In the genomic region with DNA sequence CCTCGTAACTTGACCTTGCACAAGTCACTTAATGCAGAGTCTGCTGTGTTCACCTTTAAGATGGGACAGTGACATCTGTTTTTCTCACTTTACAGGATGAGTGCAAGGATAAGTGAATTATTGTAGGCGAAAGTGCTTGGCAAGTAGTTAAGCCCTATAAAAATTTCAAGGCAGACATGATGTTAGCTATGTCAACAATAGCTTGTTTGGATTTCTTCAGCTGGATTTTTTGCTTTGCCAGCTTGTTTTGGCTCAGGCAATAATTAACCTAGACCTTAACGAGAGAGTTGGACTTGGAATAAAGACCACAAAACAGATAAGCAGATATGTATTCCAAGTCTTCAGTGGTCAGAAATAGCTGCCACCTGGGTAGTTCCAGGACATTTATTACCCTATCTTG, we compare ENCODE assay signal across 1 cellular context.
TF ChIP-seq lines count a peak whose summit lies in the region.

No MANE protein-coding gene starts in this region.

TF ChIP-seq in HEK293, 187 proteins besides CTCF, POLR2A, EP300 and RAD21 (continued from another document and continues in another):
- no peak for TF ChIP-seq PATZ1 (tag by site-specific recombination; IDR thresholded peaks at IDR 0.05)
- TF ChIP-seq GLI2 (tag by site-specific recombination; IDR thresholded peaks at IDR 0.05; ENCODE audit: borderline replicate concordance, low read depth): 0 out of 2 replicates have a peak, but pooled peaks have one; percentile 19
- TF ChIP-seq ZNF776 (tag by site-specific recombination; IDR thresholded peaks at IDR 0.05; ENCODE audit: borderline replicate concordance): no peak
- no peak for TF ChIP-seq ZNF433 (tag by site-specific recombination; IDR thresholded peaks at IDR 0.05; ENCODE audit: low read depth)
- TF ChIP-seq ZNF404 (tag by site-specific recombination; IDR thresholded peaks at IDR 0.05): no peak
- TF ChIP-seq, protein P1, sequence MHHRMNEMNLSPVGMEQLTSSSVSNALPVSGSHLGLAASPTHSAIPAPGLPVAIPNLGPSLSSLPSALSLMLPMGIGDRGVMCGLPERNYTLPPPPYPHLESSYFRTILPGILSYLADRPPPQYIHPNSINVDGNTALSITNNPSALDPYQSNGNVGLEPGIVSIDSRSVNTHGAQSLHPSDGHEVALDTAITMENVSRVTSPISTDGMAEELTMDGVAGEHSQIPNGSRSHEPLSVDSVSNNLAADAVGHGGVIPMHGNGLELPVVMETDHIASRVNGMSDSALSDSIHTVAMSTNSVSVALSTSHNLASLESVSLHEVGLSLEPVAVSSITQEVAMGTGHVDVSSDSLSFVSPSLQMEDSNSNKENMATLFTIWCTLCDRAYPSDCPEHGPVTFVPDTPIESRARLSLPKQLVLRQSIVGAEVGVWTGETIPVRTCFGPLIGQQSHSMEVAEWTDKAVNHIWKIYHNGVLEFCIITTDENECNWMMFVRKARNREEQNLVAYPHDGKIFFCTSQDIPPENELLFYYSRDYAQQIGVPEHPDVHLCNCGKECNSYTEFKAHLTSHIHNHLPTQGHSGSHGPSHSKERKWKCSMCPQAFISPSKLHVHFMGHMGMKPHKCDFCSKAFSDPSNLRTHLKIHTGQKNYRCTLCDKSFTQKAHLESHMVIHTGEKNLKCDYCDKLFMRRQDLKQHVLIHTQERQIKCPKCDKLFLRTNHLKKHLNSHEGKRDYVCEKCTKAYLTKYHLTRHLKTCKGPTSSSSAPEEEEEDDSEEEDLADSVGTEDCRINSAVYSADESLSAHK (tag by site-specific recombination; IDR thresholded peaks at IDR 0.05): peak; percentile 50; the same call in 1 of the 2 replicates
- TF ChIP-seq ZNF248 (tag by site-specific recombination; IDR thresholded peaks at IDR 0.05): no peak
- TF ChIP-seq GFI1B (tag by site-specific recombination; IDR thresholded peaks at IDR 0.05): no peak
- TF ChIP-seq ZNF148 (tag by site-specific recombination; IDR thresholded peaks at IDR 0.05; ENCODE audit: borderline replicate concordance): no peak
- TF ChIP-seq ZNF558 (tag by site-specific recombination; IDR thresholded peaks at IDR 0.05): no peak
- TF ChIP-seq, protein P2, sequence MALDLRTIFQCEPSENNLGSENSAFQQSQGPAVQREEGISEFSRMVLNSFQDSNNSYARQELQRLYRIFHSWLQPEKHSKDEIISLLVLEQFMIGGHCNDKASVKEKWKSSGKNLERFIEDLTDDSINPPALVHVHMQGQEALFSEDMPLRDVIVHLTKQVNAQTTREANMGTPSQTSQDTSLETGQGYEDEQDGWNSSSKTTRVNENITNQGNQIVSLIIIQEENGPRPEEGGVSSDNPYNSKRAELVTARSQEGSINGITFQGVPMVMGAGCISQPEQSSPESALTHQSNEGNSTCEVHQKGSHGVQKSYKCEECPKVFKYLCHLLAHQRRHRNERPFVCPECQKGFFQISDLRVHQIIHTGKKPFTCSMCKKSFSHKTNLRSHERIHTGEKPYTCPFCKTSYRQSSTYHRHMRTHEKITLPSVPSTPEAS (tag by site-specific recombination; IDR thresholded peaks at IDR 0.05): no peak
- no peak for TF ChIP-seq ZNF560 (tag by site-specific recombination; IDR thresholded peaks at IDR 0.05; ENCODE audit: borderline replicate concordance)
- no peak for TF ChIP-seq ZNF658 (tag by site-specific recombination; IDR thresholded peaks at IDR 0.05)
- TF ChIP-seq OVOL3 (tag by site-specific recombination; IDR thresholded peaks at IDR 0.05): peak; percentile 49; the same call in 1 of the 2 replicates
- no peak for TF ChIP-seq ZFP41 (tag by site-specific recombination; IDR thresholded peaks at IDR 0.05; ENCODE audit: borderline replicate concordance)
- no peak for TF ChIP-seq KLF16 (tag by site-specific recombination; IDR thresholded peaks at IDR 0.05)
- TF ChIP-seq ZNF645 (tag by site-specific recombination; IDR thresholded peaks at IDR 0.05): no peak
- TF ChIP-seq ZNF701 (tag by site-specific recombination; IDR thresholded peaks at IDR 0.05): no peak
- TF ChIP-seq ZSCAN16 (tag by site-specific recombination; IDR thresholded peaks at IDR 0.05): no peak
- TF ChIP-seq ZNF626 (tag by site-specific recombination; IDR thresholded peaks at IDR 0.05): no peak
- TF ChIP-seq, protein P3, sequence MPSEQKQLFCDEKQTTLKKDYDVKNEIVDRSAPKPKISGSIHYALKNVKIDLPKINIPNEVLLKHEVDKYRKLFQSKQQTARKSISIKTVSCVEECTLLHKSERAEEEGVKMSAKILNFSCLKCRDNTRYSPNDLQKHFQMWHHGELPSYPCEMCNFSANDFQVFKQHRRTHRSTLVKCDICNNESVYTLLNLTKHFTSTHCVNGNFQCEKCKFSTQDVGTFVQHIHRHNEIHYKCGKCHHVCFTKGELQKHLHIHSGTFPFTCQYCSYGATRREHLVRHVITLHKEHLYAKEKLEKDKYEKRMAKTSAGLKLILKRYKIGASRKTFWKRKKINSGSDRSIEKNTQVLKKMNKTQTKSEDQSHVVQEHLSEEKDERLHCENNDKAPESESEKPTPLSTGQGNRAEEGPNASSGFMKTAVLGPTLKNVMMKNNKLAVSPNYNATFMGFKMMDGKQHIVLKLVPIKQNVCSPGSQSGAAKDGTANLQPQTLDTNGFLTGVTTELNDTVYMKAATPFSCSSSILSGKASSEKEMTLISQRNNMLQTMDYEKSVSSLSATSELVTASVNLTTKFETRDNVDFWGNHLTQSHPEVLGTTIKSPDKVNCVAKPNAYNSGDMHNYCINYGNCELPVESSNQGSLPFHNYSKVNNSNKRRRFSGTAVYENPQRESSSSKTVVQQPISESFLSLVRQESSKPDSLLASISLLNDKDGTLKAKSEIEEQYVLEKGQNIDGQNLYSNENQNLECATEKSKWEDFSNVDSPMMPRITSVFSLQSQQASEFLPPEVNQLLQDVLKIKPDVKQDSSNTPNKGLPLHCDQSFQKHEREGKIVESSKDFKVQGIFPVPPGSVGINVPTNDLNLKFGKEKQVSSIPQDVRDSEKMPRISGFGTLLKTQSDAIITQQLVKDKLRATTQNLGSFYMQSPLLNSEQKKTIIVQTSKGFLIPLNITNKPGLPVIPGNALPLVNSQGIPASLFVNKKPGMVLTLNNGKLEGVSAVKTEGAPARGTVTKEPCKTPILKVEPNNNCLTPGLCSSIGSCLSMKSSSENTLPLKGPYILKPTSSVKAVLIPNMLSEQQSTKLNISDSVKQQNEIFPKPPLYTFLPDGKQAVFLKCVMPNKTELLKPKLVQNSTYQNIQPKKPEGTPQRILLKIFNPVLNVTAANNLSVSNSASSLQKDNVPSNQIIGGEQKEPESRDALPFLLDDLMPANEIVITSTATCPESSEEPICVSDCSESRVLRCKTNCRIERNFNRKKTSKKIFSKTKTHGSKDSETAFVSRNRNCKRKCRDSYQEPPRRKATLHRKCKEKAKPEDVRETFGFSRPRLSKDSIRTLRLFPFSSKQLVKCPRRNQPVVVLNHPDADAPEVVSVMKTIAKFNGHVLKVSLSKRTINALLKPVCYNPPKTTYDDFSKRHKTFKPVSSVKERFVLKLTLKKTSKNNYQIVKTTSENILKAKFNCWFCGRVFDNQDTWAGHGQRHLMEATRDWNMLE (tag by site-specific recombination; conservative IDR thresholded peaks at IDR 0.05; ENCODE audit: low read depth): no peak
- no peak for TF ChIP-seq ZIC2 (tag by site-specific recombination; IDR thresholded peaks at IDR 0.05)
- no peak for TF ChIP-seq WT1 (tag by site-specific recombination; IDR thresholded peaks at IDR 0.05)
- TF ChIP-seq GLI4 (tag by site-specific recombination; IDR thresholded peaks at IDR 0.05): no peak
- TF ChIP-seq ZNF221 (tag by site-specific recombination; IDR thresholded peaks at IDR 0.05; ENCODE audit: borderline replicate concordance): no peak
- TF ChIP-seq ZFP69B (tag by site-specific recombination; IDR thresholded peaks at IDR 0.05): no peak
- TF ChIP-seq TRIM28 (IDR thresholded peaks at IDR 0.05; ENCODE audit: borderline replicate concordance, low read length): peak; percentile 63; the same call in 1 of the 2 replicates
- no peak for TF ChIP-seq ZNF223 (tag by site-specific recombination; IDR thresholded peaks at IDR 0.05)
- no peak for TF ChIP-seq KLF7 (tag by site-specific recombination; IDR thresholded peaks at IDR 0.05; ENCODE audit: borderline replicate concordance)
- TF ChIP-seq ZNF596 (tag by site-specific recombination; IDR thresholded peaks at IDR 0.05): 0 out of 2 replicates have a peak, but pooled peaks have one; percentile 23
- peak; percentile 46 for TF ChIP-seq GLIS1 (tag by site-specific recombination; IDR thresholded peaks at IDR 0.05)
- TF ChIP-seq PRDM6 (tag by site-specific recombination; IDR thresholded peaks at IDR 0.05): peak; percentile 87
- TF ChIP-seq ZNF580 (tag by site-specific recombination; IDR thresholded peaks at IDR 0.05): peak; percentile 25; the same call in 1 of the 2 replicates
- TF ChIP-seq ZNF274 (IDR thresholded peaks at IDR 0.05; ENCODE audit: low read length): no peak
- TF ChIP-seq ZNF274 (tag by site-specific recombination; IDR thresholded peaks at IDR 0.05; ENCODE audit: borderline replicate concordance): no peak
- TF ChIP-seq ZFP37 (tag by site-specific recombination; IDR thresholded peaks at IDR 0.05): no peak
- TF ChIP-seq ZNF354C (tag by site-specific recombination; IDR thresholded peaks at IDR 0.05; ENCODE audit: borderline replicate concordance, low read depth): no peak
- TF ChIP-seq, protein P4, sequence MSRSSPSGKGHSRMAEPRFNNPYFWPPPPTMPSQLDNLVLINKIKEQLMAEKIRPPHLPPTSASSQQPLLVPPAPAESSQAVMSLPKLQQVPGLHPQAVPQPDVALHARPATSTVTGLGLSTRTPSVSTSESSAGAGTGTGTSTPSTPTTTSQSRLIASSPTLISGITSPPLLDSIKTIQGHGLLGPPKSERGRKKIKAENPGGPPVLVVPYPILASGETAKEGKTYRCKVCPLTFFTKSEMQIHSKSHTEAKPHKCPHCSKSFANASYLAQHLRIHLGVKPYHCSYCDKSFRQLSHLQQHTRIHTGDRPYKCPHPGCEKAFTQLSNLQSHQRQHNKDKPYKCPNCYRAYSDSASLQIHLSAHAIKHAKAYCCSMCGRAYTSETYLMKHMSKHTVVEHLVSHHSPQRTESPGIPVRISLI (tag by site-specific recombination; IDR thresholded peaks at IDR 0.05): no peak
- TF ChIP-seq, protein P5, sequence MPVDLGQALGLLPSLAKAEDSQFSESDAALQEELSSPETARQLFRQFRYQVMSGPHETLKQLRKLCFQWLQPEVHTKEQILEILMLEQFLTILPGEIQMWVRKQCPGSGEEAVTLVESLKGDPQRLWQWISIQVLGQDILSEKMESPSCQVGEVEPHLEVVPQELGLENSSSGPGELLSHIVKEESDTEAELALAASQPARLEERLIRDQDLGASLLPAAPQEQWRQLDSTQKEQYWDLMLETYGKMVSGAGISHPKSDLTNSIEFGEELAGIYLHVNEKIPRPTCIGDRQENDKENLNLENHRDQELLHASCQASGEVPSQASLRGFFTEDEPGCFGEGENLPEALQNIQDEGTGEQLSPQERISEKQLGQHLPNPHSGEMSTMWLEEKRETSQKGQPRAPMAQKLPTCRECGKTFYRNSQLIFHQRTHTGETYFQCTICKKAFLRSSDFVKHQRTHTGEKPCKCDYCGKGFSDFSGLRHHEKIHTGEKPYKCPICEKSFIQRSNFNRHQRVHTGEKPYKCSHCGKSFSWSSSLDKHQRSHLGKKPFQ (tag by site-specific recombination; IDR thresholded peaks at IDR 0.05): 0 out of 2 replicates have a peak, but pooled peaks have one; percentile 26
- no peak for TF ChIP-seq ZNF501 (tag by site-specific recombination; IDR thresholded peaks at IDR 0.05)
